ENCODE assay signal across 20 cellular contexts in the genomic region with DNA sequence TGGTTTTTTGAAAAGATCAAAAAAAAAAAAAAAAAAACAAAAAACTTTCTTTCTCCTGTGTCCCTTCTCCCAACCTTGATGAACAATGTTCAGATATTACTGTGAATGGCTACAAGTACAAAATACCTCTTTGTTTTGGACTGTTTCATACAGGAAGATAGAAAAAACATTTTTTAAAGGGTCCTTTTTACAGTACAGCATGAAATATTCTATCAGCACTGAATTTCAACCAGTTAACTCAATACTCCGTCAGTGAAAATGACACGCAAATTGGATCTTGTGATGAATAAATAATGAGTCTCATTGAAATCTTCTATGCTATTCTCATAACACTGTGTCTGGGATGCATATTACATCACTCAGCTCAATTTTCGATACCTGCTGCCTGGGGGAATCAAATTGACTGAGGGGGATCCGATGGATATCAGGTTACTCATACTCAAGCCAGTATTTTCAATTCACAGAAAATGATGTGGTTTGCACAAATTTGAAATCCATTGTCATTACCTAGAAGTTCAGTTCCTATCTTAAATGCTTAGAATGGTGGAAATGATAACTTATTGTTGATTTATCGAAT.
DNase-seq lines count a peak whose midpoint lies in the region; TF ChIP-seq lines count a peak whose summit lies in the region.
"Had no signal": no experiment of that assay in that cellular context is flagged by ENCODE, and none has a peak within 500 bp of the region (broad histone marks: within the 10 kb centered on the region; RNA-seq: fewer than 3 reads in every experiment).

No MANE protein-coding gene starts in this region.

- no peak overlapping the region for H3K4me3 Mint-ChIP-seq in T-helper 2 cell treated with Interferon-gamma antibody and Interleukin-4, amounts not matched to agents 5 μg/mL and 100 μg/mL, for 36 hours
- H3K4me3 Mint-ChIP-seq: CD8-positive, alpha-beta memory T cell had no signal

- peaks cover 8% of the 10 kb centered on the region for H3K4me1 Mint-ChIP-seq in T-helper 2 cell treated with Interferon-gamma antibody and Interleukin-4, amounts not matched to agents 5 μg/mL and 100 μg/mL, for 36 hours (ENCODE audit: low read depth)

- H3K9me3 Mint-ChIP-seq in T-helper 2 cell treated with Interferon-gamma antibody and Interleukin-4, amounts not matched to agents 5 μg/mL and 100 μg/mL, for 36 hours = no peaks in the 10 kb centered on the region

- peak; percentile 24 for DNase-seq in NCI-H1436 (lab: John Stamatoyannopoulos, UW)
- DNase-seq in NCI-H1436 treated with DMSO at 0.1 percent for 48 hours (lab: John Stamatoyannopoulos, UW) = no peak
- peak; percentile 97 for DNase-seq in NCI-H2171 treated with DMSO at 0.1 percent for 48 hours (lab: John Stamatoyannopoulos, UW)
- DNase-seq in cerebellar cortex (ENCODE audit: low spot score) = peak; percentile 33
- DNase-seq in GM10266 (ENCODE audit: extremely low spot score) = no peak
- DNase-seq in posterior vena cava (ENCODE audit: low spot score) = no peak
- DNase-seq in T-helper 2 cell treated with Interferon-gamma antibody and Interleukin-4, amounts not matched to agents 5 μg/mL and 100 μg/mL, for 36 hours (ENCODE audit: low spot score) = no peak
- DNase-seq: CD8-positive, alpha-beta memory T cell; DMS79; H7; KBM-7; MM.1S; NCI-H1048; NCI-H2081 treated with DMSO at 0.1 percent for 48 hours; NCI-H226; NCI-H524 treated with DMSO at 0.1 percent for 48 hours had no signal

- peak overlapping the region; percentile 30 for H3K27ac ChIP-seq in temporal lobe (ENCODE audit: low read depth, low read length)
- H3K27ac ChIP-seq: C4-2B, HL-60, SJSA1 had no signal

- no peaks in the 10 kb centered on the region for H3K36me3 Mint-ChIP-seq in T-helper 2 cell treated with Interferon-gamma antibody and Interleukin-4, amounts not matched to agents 5 μg/mL and 100 μg/mL, for 36 hours (ENCODE audit: low read depth)

- no peaks in the 10 kb centered on the region for H3K27me3 Mint-ChIP-seq in T-helper 2 cell treated with Interferon-gamma antibody and Interleukin-4, amounts not matched to agents 5 μg/mL and 100 μg/mL, for 36 hours (ENCODE audit: low read depth)
- H3K27me3 Mint-ChIP-seq: CD8-positive, alpha-beta memory T cell had no signal

- no peak for TF ChIP-seq CTCF in GM10266 (IDR thresholded peaks at IDR 0.05; ENCODE audit: control insufficient read depth, insufficient read depth, low read depth, missing control alignments)

- intact Hi-C loops in posterior vena cava (cut with DNase I) = no loop called here

- H3K27ac Mint-ChIP-seq in T-helper 2 cell treated with Interferon-gamma antibody and Interleukin-4, amounts not matched to agents 5 μg/mL and 100 μg/mL, for 36 hours = no peak overlapping the region
- H3K27ac Mint-ChIP-seq: CD8-positive, alpha-beta memory T cell had no signal

Comparison
In these comparisons a context has a peak if more than half of its experiments do, and no peak if none do; other contexts are left out.
1. DNase-seq: peak in NCI-H1436 (single experiment), NCI-H2171 treated with DMSO at 0.1 percent for 48 hours (single experiment) and cerebellar cortex (single experiment); none in NCI-H1436 treated with DMSO at 0.1 percent for 48 hours (single experiment), GM10266 (single experiment), posterior vena cava (single experiment) and T-helper 2 cell treated with Interferon-gamma antibody and Interleukin-4, amounts not matched to agents 5 μg/mL and 100 μg/mL, for 36 hours (single experiment).